1 cellular context compared by ENCODE assay signal in genomic region chr5:99621772-99622681, GRCh38.
TF ChIP-seq lines count a peak whose summit lies in the region.

No MANE protein-coding gene starts in this region.

TF ChIP-seq in H1, 55 proteins besides CTCF, POLR2A, EP300 and RAD21 (continued from another document):
- TF ChIP-seq, protein P1, sequence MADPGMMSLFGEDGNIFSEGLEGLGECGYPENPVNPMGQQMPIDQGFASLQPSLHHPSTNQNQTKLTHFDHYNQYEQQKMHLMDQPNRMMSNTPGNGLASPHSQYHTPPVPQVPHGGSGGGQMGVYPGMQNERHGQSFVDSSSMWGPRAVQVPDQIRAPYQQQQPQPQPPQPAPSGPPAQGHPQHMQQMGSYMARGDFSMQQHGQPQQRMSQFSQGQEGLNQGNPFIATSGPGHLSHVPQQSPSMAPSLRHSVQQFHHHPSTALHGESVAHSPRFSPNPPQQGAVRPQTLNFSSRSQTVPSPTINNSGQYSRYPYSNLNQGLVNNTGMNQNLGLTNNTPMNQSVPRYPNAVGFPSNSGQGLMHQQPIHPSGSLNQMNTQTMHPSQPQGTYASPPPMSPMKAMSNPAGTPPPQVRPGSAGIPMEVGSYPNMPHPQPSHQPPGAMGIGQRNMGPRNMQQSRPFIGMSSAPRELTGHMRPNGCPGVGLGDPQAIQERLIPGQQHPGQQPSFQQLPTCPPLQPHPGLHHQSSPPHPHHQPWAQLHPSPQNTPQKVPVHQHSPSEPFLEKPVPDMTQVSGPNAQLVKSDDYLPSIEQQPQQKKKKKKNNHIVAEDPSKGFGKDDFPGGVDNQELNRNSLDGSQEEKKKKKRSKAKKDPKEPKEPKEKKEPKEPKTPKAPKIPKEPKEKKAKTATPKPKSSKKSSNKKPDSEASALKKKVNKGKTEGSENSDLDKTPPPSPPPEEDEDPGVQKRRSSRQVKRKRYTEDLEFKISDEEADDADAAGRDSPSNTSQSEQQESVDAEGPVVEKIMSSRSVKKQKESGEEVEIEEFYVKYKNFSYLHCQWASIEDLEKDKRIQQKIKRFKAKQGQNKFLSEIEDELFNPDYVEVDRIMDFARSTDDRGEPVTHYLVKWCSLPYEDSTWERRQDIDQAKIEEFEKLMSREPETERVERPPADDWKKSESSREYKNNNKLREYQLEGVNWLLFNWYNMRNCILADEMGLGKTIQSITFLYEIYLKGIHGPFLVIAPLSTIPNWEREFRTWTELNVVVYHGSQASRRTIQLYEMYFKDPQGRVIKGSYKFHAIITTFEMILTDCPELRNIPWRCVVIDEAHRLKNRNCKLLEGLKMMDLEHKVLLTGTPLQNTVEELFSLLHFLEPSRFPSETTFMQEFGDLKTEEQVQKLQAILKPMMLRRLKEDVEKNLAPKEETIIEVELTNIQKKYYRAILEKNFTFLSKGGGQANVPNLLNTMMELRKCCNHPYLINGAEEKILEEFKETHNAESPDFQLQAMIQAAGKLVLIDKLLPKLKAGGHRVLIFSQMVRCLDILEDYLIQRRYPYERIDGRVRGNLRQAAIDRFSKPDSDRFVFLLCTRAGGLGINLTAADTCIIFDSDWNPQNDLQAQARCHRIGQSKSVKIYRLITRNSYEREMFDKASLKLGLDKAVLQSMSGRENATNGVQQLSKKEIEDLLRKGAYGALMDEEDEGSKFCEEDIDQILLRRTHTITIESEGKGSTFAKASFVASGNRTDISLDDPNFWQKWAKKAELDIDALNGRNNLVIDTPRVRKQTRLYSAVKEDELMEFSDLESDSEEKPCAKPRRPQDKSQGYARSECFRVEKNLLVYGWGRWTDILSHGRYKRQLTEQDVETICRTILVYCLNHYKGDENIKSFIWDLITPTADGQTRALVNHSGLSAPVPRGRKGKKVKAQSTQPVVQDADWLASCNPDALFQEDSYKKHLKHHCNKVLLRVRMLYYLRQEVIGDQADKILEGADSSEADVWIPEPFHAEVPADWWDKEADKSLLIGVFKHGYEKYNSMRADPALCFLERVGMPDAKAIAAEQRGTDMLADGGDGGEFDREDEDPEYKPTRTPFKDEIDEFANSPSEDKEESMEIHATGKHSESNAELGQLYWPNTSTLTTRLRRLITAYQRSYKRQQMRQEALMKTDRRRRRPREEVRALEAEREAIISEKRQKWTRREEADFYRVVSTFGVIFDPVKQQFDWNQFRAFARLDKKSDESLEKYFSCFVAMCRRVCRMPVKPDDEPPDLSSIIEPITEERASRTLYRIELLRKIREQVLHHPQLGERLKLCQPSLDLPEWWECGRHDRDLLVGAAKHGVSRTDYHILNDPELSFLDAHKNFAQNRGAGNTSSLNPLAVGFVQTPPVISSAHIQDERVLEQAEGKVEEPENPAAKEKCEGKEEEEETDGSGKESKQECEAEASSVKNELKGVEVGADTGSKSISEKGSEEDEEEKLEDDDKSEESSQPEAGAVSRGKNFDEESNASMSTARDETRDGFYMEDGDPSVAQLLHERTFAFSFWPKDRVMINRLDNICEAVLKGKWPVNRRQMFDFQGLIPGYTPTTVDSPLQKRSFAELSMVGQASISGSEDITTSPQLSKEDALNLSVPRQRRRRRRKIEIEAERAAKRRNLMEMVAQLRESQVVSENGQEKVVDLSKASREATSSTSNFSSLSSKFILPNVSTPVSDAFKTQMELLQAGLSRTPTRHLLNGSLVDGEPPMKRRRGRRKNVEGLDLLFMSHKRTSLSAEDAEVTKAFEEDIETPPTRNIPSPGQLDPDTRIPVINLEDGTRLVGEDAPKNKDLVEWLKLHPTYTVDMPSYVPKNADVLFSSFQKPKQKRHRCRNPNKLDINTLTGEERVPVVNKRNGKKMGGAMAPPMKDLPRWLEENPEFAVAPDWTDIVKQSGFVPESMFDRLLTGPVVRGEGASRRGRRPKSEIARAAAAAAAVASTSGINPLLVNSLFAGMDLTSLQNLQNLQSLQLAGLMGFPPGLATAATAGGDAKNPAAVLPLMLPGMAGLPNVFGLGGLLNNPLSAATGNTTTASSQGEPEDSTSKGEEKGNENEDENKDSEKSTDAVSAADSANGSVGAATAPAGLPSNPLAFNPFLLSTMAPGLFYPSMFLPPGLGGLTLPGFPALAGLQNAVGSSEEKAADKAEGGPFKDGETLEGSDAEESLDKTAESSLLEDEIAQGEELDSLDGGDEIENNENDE (IDR thresholded peaks at IDR 0.05; ENCODE audit: insufficient replicate concordance, low read length) = no peak
- no peak for TF ChIP-seq YY1 (IDR thresholded peaks at IDR 0.05; ENCODE audit: low read depth, low read length)
